In genomic region chr2:28004086-28004485, GRCh38 we compare ENCODE assay signal across 10 cellular contexts.
DNase-seq lines count a peak whose midpoint lies in the region; TF ChIP-seq lines count a peak whose summit lies in the region.
"Had no signal": no experiment of that assay in that cellular context is flagged by ENCODE, and none has a peak within 500 bp of the region (broad histone marks: within the 10 kb centered on the region; RNA-seq: fewer than 3 reads in every experiment).

No MANE protein-coding gene starts in this region.

- H3K4me3 ChIP-seq in SK-N-MC (no peak overlapping the region), fibroblast of lung (replicated peaks in 1 of 4; ENCODE audit: control extremely low read depth in 1 of 4, insufficient read depth in 1 of 4, low read depth in 3 of 4, low read length in 4 of 4) (no peak overlapping the region)
- H3K4me3 ChIP-seq: psoas muscle, thoracic aorta had no signal

- H3K4me1 ChIP-seq in fibroblast of lung (ENCODE audit: control insufficient read depth, extremely low read depth, insufficient read depth, low read length): no peaks in the 10 kb centered on the region

- 0 out of 2 replicates have a peak, but pooled peaks cover 4% of the 10 kb centered on the region for H3K9me3 ChIP-seq in SK-N-MC (ENCODE audit: low read depth, low read length)
- H3K9me3 ChIP-seq in fibroblast of lung (ENCODE audit: control insufficient read depth, insufficient read depth, low read depth, low read length): no peaks in the 10 kb centered on the region
- H3K9me3 ChIP-seq: psoas muscle, thoracic aorta had no signal

- H3K9ac ChIP-seq in SK-N-MC (ENCODE audit: insufficient read length): no peak overlapping the region
- no peak overlapping the region for H3K9ac ChIP-seq in fibroblast of lung (ENCODE audit: insufficient read depth, low read length)

- H3K36me3 ChIP-seq in SK-N-MC (ENCODE audit: insufficient read depth, low read length): no peaks in the 10 kb centered on the region
- no peaks in the 10 kb centered on the region for H3K36me3 ChIP-seq in fibroblast of lung (ENCODE audit: control insufficient read depth, insufficient read depth, low read length)
- H3K36me3 ChIP-seq: thoracic aorta had no signal

- no peak overlapping the region for H2AFZ ChIP-seq in fibroblast of lung (ENCODE audit: low read length)

- no peak for TF ChIP-seq CTCF in fibroblast of lung (conservative IDR thresholded peaks at IDR 0.05 in 1 of 2, IDR thresholded peaks at IDR 0.05 in 1 of 2; ENCODE audit: low read depth in 1 of 2, low read length in 2 of 2)

- no peaks in the 10 kb centered on the region for H3K27me3 ChIP-seq in fibroblast of lung (ENCODE audit: control insufficient read depth, insufficient read depth, low read length)

- no peaks in the 10 kb centered on the region for H3K79me2 ChIP-seq in fibroblast of lung (ENCODE audit: control insufficient read depth, insufficient read depth, low read length)

- H3K27ac ChIP-seq in SK-N-MC (peak overlapping the region; percentile 3; the same call in 1 of the 2 replicates), fibroblast of lung (ENCODE audit: insufficient read depth, low read length) (no peak overlapping the region)
- H3K27ac ChIP-seq: psoas muscle, thoracic aorta had no signal

- H3K4me2 ChIP-seq in fibroblast of lung (ENCODE audit: extremely low read depth, insufficient read depth, low read length): no peak overlapping the region

- DNase-seq in A172 (ENCODE audit: low spot score) (peak; percentile 68), GM03348 (ENCODE audit: low spot score) (peak; percentile 44), SK-N-MC (ENCODE audit: low read depth, low spot score) (no peak), fibroblast of lung (ENCODE audit: low read depth in 2 of 2) (peak; percentile 78 to 96), NCI-H2171 treated with DMSO at 0.1 percent for 48 hours (lab: John Stamatoyannopoulos, UW) (no peak), NAMALWA (ENCODE audit: low spot score) (no peak), DMS153 (lab: John Stamatoyannopoulos, UW) (no peak)
- no peak for DNase-seq in activated effector memory CD4-positive, alpha-beta T cell treated with Interleukin-2 at 50 U/mL for 16 hours
- DNase-seq: psoas muscle had no signal

- no peaks in the 10 kb centered on the region for H4K20me1 ChIP-seq in fibroblast of lung (ENCODE audit: control insufficient read depth, extremely low read depth, insufficient read depth, low read length)

Comparison
In these comparisons a context has a peak if more than half of its experiments do, and no peak if none do; other contexts are left out.
1. DNase-seq: peak in A172 (single experiment), GM03348 (single experiment) and fibroblast of lung (2 of 2); none in SK-N-MC (single experiment), NCI-H2171 treated with DMSO at 0.1 percent for 48 hours (single experiment), NAMALWA (single experiment), activated effector memory CD4-positive, alpha-beta T cell treated with Interleukin-2 at 50 U/mL for 16 hours (single experiment) and DMS153 (single experiment).